In the genomic region with DNA sequence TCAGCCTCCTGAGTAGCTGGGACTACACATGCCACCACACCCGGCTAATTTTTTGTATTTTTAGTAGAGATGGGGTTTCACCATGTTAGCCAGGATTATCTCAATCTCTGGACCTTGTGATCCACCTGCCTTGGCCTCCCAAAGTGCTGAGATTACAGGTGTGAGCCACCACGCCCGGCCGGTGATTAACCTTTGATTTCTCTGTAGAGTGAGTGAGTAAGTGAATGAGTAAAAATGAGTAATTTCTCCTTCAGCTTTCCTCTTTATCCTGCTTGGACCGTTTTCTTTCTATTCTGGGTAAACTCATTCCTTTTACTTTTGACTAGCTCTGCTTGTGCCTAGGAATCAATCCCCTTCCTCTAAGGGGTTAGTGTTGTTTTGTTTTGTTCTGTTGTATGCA, we compare ENCODE assay signal across 24 cellular contexts. TPM values are rescaled to one million over a fixed set of nuclear protein-coding genes. Genes with fewer than 3 reads are reported as not detected.
DNase-seq lines count a peak whose midpoint lies in the region; ATAC-seq and TF ChIP-seq lines count a peak whose summit lies in the region.
"Had no signal": no experiment of that assay in that cellular context is flagged by ENCODE, and none has a peak within 500 bp of the region (broad histone marks: within the 10 kb centered on the region; RNA-seq: fewer than 3 reads in every experiment).

No MANE protein-coding gene starts in this region.

- no peak overlapping the region for H3K9ac ChIP-seq in HCT116 (ENCODE audit: low read length)
- no peak overlapping the region for H3K9ac ChIP-seq in PC-3 (ENCODE audit: low read length)
- H3K9ac ChIP-seq: KMS-11 had no signal

- H3K4me3 ChIP-seq in HCT116 (replicated peaks in 1 of 2; ENCODE audit: low read depth in 1 of 2, low read length in 2 of 2) (no peak overlapping the region), PC-3 (ENCODE audit: low read length) (no peak overlapping the region), epithelial cell of esophagus (ENCODE audit: low read length) (no peak overlapping the region)
- H3K4me3 ChIP-seq: Peyer's patch had no signal

- ATAC-seq in HCT116 (no peak), PC-3 (peak; percentile 50), GM19351 (IDR thresholded peaks at IDR 0.05; ENCODE audit: unreplicated experiment) (no peak), GM21515 (IDR thresholded peaks at IDR 0.05; ENCODE audit: unreplicated experiment) (no peak)
- ATAC-seq: Right ventricle myocardium inferior had no signal

- RAD21 ChIA-PET in HCT116 (lab: Charles Lee; ENCODE audit: low non-redundant PET in 1 of 2, low total read pairs in 2 of 2, uncharacterized antibody in 2 of 2, unreplicated experiment in 2 of 2) = no interaction called here

- H3K27me3 Mint-ChIP-seq in osteocyte (ENCODE audit: unreplicated experiment) = no peaks in the 10 kb centered on the region
- H3K27me3 Mint-ChIP-seq: CD4-positive, alpha-beta T cell had no signal

- H3K27ac ChIP-seq in HCT116 (ENCODE audit: low read depth, low read length) (no peak overlapping the region), PC-3 (ENCODE audit: low read length) (no peak overlapping the region)
- H3K27ac ChIP-seq: KMS-11, Peyer's patch had no signal

- H3K27ac Mint-ChIP-seq in osteocyte (ENCODE audit: unreplicated experiment) = peak overlapping the region; percentile 13
- H3K27ac Mint-ChIP-seq: CD4-positive, alpha-beta T cell had no signal

- H3F3A ChIP-seq in PC-3 (ENCODE audit: low read length, unreplicated experiment) = no peaks in the 10 kb centered on the region

- peaks cover 23% of the 10 kb centered on the region for H3K4me1 Mint-ChIP-seq in osteocyte (ENCODE audit: unreplicated experiment)

- CTCF ChIA-PET in HCT116 (lab: Charles Lee) (no interaction called here), PC-3 (lab: Charles Lee) (interaction anchor here (0.5 to 1.0 kb wide), 2 partner anchors 116 to 395 kb away, joined by 3 to 4 read pairs; no protein-coding TSS in a partner anchor)

- no peak for TF ChIP-seq POLR2A in HCT116 (IDR thresholded peaks at IDR 0.05; ENCODE audit: borderline replicate concordance, extremely low read depth, insufficient read depth, insufficient read length)

- H3K79me2 ChIP-seq in HCT116 (ENCODE audit: insufficient read depth, low read length) (peaks cover 4% of the 10 kb centered on the region; the same call in 1 of the 2 replicates), PC-3 (ENCODE audit: low read length) (peaks cover 21% of the 10 kb centered on the region)

- H2AFZ ChIP-seq in HCT116 (ENCODE audit: low read depth, low read length, poor library complexity, severe bottlenecking) = no peak overlapping the region
- H2AFZ ChIP-seq in PC-3 (ENCODE audit: low read length) = no peak overlapping the region

- H3K36me3 Mint-ChIP-seq in osteocyte (ENCODE audit: unreplicated experiment) = peaks cover 11% of the 10 kb centered on the region

- peak overlapping the region; percentile 4; the same call in 1 of the 2 replicates for H3K4me2 ChIP-seq in HCT116 (ENCODE audit: low read length)
- 0 out of 2 replicates have a peak overlapping the region, but pooled peaks have one; percentile 37 for H3K4me2 ChIP-seq in PC-3 (ENCODE audit: low read length)
- H3K4me2 ChIP-seq: KMS-11 had no signal

- no peaks in the 10 kb centered on the region for H3K9me3 Mint-ChIP-seq in osteocyte (ENCODE audit: unreplicated experiment)
- H3K9me3 Mint-ChIP-seq: CD4-positive, alpha-beta T cell had no signal

- intact Hi-C loops in HCT116 (cut with micrococcal nuclease) (no loop called here), PC-3 (cut with micrococcal nuclease) (no loop called here)

- BruUV-seq in HCT116 (replicated peaks; lab: Mats Ljungman, UMichigan) (no TSS peak), PC-3 (replicated peaks; lab: Mats Ljungman, UMichigan) (no TSS peak)

- POLR2A ChIA-PET in HCT116 (lab: Charles Lee) (no interaction called here), PC-3 (lab: Charles Lee; ENCODE audit: unreplicated experiment) (interaction anchor here (0.7 kb wide), 1 partner anchor 109 kb away, joined by 3 read pairs; no protein-coding TSS in a partner anchor)

- DNase-seq in HCT116 (ENCODE audit: low read depth, low spot score) (no peak), PC-3 (peak; percentile 56), epithelial cell of esophagus (ENCODE audit: low read depth) (peak; percentile 65), osteocyte (ENCODE audit: extremely low spot score, unreplicated experiment) (no peak), ureter (ENCODE audit: low spot score) (no peak)
- DNase-seq: CD4-positive, alpha-beta T cell; COR-L47; DND-41; GOT3; HCEC 1CT; IMR-90; NCI-H1105; NCI-H146; NCI-H2029 treated with DMSO at 0.1 percent for 48 hours; NCI-H2171; NCI-H345; NCI-H524; NCI-H774; NK-92 treated with Interleukin-12 subunit alpha and Interleukin-12 subunit beta, amount 100 ng/mL, for 24 hours had no signal

- H3K9me2 ChIP-seq in HCT116 (ENCODE audit: insufficient read depth) = peaks cover 3% of the 10 kb centered on the region; the same call in 1 of the 2 replicates
- no peaks in the 10 kb centered on the region for H3K9me2 ChIP-seq in PC-3 (replicated peaks; ENCODE audit: low read length)

- H3K36me3 ChIP-seq in HCT116 (ENCODE audit: control insufficient read depth in 1 of 2, insufficient read depth in 2 of 2, low read length in 2 of 2) (no peaks in the 10 kb centered on the region), PC-3 (ENCODE audit: low read depth, low read length) (no peaks in the 10 kb centered on the region)
- H3K36me3 ChIP-seq: Peyer's patch had no signal

- H3K27me3 ChIP-seq in HCT116 (ENCODE audit: insufficient read depth, low read length) (no peaks in the 10 kb centered on the region), PC-3 (ENCODE audit: low read length) (no peaks in the 10 kb centered on the region)
- H3K27me3 ChIP-seq: Peyer's patch had no signal

- TF ChIP-seq RAD21 in HCT116 (IDR thresholded peaks at IDR 0.05; ENCODE audit: low read depth) = no peak

- H4K20me1 ChIP-seq in HCT116 (ENCODE audit: insufficient read depth) (no peaks in the 10 kb centered on the region), PC-3 (ENCODE audit: low read length) (no peaks in the 10 kb centered on the region)

- TF ChIP-seq CTCF in HCT116 (IDR thresholded peaks at IDR 0.05 in 2 of 3, conservative IDR thresholded peaks at IDR 0.05 in 1 of 3; ENCODE audit: borderline replicate concordance in 1 of 3, insufficient read depth in 1 of 3, low read depth in 2 of 3, low read length in 2 of 3) (no peak), PC-3 (conservative IDR thresholded peaks at IDR 0.05; ENCODE audit: low read depth, low read length) (no peak), epithelial cell of esophagus (IDR thresholded peaks at IDR 0.05; ENCODE audit: insufficient read depth, low read depth, low read length, missing control alignments) (no peak), osteocyte (IDR thresholded peaks at IDR 0.05) (no peak)

- no peak overlapping the region for H3K4me3 Mint-ChIP-seq in osteocyte (ENCODE audit: unreplicated experiment)
- H3K4me3 Mint-ChIP-seq: CD4-positive, alpha-beta T cell had no signal

- H3K9me3 ChIP-seq in HCT116 (ENCODE audit: control insufficient read depth in 1 of 2, insufficient read depth in 1 of 2, low read depth in 1 of 2, low read length in 2 of 2) (no peaks in the 10 kb centered on the region), PC-3 (ENCODE audit: low read length) (no peaks in the 10 kb centered on the region)
- H3K9me3 ChIP-seq: Peyer's patch had no signal

- H3K4me1 ChIP-seq in HCT116 (ENCODE audit: control insufficient read depth in 1 of 2, insufficient read depth in 2 of 2, low read length in 2 of 2) (peaks cover 0 to 10% of the 10 kb centered on the region in 2 experiments; a peak in 1 of 4 replicates), PC-3 (ENCODE audit: insufficient read depth, low read length) (peaks cover 27% of the 10 kb centered on the region)
- H3K4me1 ChIP-seq: Peyer's patch had no signal

TF ChIP-seq in HCT116, 20 proteins besides CTCF, POLR2A, EP300 and RAD21:
- no peak for TF ChIP-seq TCF7L2 (IDR thresholded peaks at IDR 0.05; ENCODE audit: borderline replicate concordance, extremely low read depth, insufficient read depth, insufficient read length)
- no peak for TF ChIP-seq ZFX (IDR thresholded peaks at IDR 0.05)
- TF ChIP-seq SIN3A (IDR thresholded peaks at IDR 0.05; ENCODE audit: low read depth) = no peak
- 0 out of 2 replicates have a peak, but pooled peaks have one; percentile 21 for TF ChIP-seq JUND (IDR thresholded peaks at IDR 0.05)
- TF ChIP-seq FOSL1 (IDR thresholded peaks at IDR 0.05; ENCODE audit: low read depth) = peak; percentile 62; the same call in 1 of the 2 replicates
- no peak for TF ChIP-seq EZH2phosphoT487 (IDR thresholded peaks at IDR 0.05; ENCODE audit: borderline replicate concordance)
- TF ChIP-seq, protein P1, sequence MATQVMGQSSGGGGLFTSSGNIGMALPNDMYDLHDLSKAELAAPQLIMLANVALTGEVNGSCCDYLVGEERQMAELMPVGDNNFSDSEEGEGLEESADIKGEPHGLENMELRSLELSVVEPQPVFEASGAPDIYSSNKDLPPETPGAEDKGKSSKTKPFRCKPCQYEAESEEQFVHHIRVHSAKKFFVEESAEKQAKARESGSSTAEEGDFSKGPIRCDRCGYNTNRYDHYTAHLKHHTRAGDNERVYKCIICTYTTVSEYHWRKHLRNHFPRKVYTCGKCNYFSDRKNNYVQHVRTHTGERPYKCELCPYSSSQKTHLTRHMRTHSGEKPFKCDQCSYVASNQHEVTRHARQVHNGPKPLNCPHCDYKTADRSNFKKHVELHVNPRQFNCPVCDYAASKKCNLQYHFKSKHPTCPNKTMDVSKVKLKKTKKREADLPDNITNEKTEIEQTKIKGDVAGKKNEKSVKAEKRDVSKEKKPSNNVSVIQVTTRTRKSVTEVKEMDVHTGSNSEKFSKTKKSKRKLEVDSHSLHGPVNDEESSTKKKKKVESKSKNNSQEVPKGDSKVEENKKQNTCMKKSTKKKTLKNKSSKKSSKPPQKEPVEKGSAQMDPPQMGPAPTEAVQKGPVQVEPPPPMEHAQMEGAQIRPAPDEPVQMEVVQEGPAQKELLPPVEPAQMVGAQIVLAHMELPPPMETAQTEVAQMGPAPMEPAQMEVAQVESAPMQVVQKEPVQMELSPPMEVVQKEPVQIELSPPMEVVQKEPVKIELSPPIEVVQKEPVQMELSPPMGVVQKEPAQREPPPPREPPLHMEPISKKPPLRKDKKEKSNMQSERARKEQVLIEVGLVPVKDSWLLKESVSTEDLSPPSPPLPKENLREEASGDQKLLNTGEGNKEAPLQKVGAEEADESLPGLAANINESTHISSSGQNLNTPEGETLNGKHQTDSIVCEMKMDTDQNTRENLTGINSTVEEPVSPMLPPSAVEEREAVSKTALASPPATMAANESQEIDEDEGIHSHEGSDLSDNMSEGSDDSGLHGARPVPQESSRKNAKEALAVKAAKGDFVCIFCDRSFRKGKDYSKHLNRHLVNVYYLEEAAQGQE (IDR thresholded peaks at IDR 0.05; ENCODE audit: low read depth) = no peak
- no peak for TF ChIP-seq EZH2 (IDR thresholded peaks at IDR 0.05)

RNA-seq across cellular contexts. Expression of a gene that starts 36.8 kb away (rescaled TPM):
- total RNA-seq in HCT116 (2021; ENCODE audit: unreplicated experiment) (12.6 TPM), PC-3 (2014; rRNA removed) (13.1 and 19.7 TPM in 2 replicates), osteocyte (68.5 and 72.7 TPM in 2 replicates), ureter (25.4 TPM)
- polyA plus RNA-seq in HCT116 (2012) = 6.2 and 7.9 TPM in 2 replicates

Comparison
In these comparisons a context has a peak if more than half of its experiments do, and no peak if none do; other contexts are left out.
1. DNase-seq: peak in PC-3 (single experiment) and epithelial cell of esophagus (single experiment); none in HCT116 (single experiment), osteocyte (single experiment) and ureter (single experiment).